In genomic region chr1:174296309-174296708, GRCh38 we compare ENCODE assay signal across 1 cellular context.
TF ChIP-seq lines count a peak whose summit lies in the region.

No MANE protein-coding gene starts in this region.

TF ChIP-seq in HepG2, 621 proteins besides CTCF, POLR2A, EP300 and RAD21 (continued from another document):
- TF ChIP-seq ZNF281 (CRISPR knock-in tag; IDR thresholded peaks at IDR 0.05; ENCODE audit: borderline replicate concordance) (no peak), DDIT3 (CRISPR knock-in tag; IDR thresholded peaks at IDR 0.05) (no peak)
